In the genomic region with DNA sequence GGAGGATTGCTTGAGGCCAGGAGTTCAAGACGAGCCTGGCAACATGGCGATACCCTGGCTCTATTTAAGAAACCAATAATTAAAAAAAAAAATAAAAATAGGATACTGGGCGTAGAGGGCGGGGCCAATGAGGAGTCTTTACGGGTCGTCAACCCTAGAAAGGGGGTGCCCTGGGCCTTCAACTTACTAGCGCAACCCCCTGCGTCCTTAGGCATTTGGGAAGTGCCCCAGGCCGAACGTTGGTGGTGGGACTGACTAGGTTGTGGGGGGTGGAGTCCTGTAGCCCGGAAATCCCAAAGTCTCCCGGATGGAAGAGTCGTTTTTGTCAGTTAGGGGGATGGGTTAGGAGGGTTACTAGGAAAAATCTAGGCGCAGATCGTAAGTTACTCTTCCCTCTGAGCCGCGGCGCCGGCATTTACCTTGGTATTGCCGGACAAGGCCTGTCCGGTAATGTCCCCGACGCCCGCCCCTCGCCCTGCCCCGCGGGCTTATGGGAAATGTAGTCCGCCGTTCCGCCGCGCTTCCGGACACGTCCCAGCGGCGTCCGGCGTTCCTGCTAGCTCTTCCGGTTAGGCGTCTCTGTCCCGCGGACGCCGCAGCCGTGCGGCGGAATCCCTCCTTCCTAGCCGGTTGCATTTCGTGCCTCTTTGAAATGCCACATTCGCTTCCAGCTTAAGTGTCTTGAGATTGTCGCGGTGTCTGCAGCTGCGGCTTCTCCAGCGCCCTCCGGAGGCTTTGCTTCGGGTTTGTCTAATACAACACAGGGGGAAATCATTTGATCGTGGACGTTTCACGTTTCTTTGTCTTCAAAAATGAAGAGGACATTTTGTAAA, we compare ENCODE assay signal across 1 cellular context.
TF ChIP-seq lines count a peak whose summit lies in the region.

No MANE protein-coding gene starts in this region.

TF ChIP-seq in HepG2, 621 proteins besides CTCF, POLR2A, EP300 and RAD21 (continued from another document and continues in another):
- TF ChIP-seq, protein P1, sequence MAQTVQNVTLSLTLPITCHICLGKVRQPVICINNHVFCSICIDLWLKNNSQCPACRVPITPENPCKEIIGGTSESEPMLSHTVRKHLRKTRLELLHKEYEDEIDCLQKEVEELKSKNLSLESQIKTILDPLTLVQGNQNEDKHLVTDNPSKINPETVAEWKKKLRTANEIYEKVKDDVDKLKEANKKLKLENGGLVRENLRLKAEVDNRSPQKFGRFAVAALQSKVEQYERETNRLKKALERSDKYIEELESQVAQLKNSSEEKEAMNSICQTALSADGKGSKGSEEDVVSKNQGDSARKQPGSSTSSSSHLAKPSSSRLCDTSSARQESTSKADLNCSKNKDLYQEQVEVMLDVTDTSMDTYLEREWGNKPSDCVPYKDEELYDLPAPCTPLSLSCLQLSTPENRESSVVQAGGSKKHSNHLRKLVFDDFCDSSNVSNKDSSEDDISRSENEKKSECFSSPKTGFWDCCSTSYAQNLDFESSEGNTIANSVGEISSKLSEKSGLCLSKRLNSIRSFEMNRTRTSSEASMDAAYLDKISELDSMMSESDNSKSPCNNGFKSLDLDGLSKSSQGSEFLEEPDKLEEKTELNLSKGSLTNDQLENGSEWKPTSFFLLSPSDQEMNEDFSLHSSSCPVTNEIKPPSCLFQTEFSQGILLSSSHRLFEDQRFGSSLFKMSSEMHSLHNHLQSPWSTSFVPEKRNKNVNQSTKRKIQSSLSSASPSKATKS (CRISPR knock-in tag; IDR thresholded peaks at IDR 0.05), result no peak
- TF ChIP-seq CCAR2 (optimal IDR thresholded peaks at IDR 0.05; ENCODE audit: low read depth, low read length) (no peak), ZNF652 (CRISPR knock-in tag; IDR thresholded peaks at IDR 0.05; ENCODE audit: borderline replicate concordance, low read depth) (no peak), PAF1 (CRISPR knock-in tag; IDR thresholded peaks at IDR 0.05) (no peak), FOXC1 (CRISPR knock-in tag; IDR thresholded peaks at IDR 0.05; ENCODE audit: borderline replicate concordance) (peak; percentile 38; the same call in 1 of the 2 replicates), SMARCC2 (IDR thresholded peaks at IDR 0.05) (no peak), TOPORS (CRISPR knock-in tag; IDR thresholded peaks at IDR 0.05) (no peak), ZNF207 (IDR thresholded peaks at IDR 0.05; ENCODE audit: borderline replicate concordance) (no peak), CREM (IDR thresholded peaks at IDR 0.05) (peak; percentile 88), CREM (CRISPR knock-in tag; IDR thresholded peaks at IDR 0.05) (no peak), KDM1A (CRISPR knock-in tag; IDR thresholded peaks at IDR 0.05) (no peak), CCDC6 (CRISPR knock-in tag; IDR thresholded peaks at IDR 0.05) (no peak), KAT2B (IDR thresholded peaks at IDR 0.05; ENCODE audit: borderline replicate concordance, low read depth, low read length) (no peak), SETDB1 (CRISPR knock-in tag; IDR thresholded peaks at IDR 0.05; ENCODE audit: borderline replicate concordance) (no peak), TBP (CRISPR knock-in tag; IDR thresholded peaks at IDR 0.05) (no peak), NFATC3 (CRISPR knock-in tag; IDR thresholded peaks at IDR 0.05) (no peak), PAX8 (CRISPR knock-in tag; IDR thresholded peaks at IDR 0.05; ENCODE audit: borderline replicate concordance) (no peak), TSC22D2 (CRISPR knock-in tag; IDR thresholded peaks at IDR 0.05; ENCODE audit: borderline replicate concordance) (no peak; the same call in 1 of the 2 replicates), ZNF891 (CRISPR knock-in tag; IDR thresholded peaks at IDR 0.05) (no peak), ZNF614 (CRISPR knock-in tag; IDR thresholded peaks at IDR 0.05; ENCODE audit: borderline replicate concordance) (peak; percentile 61; the same call in 1 of the 2 replicates), ZC3H13 (CRISPR knock-in tag; IDR thresholded peaks at IDR 0.05) (no peak; the same call in 1 of the 2 replicates), KDM2A (CRISPR knock-in tag; IDR thresholded peaks at IDR 0.05; ENCODE audit: borderline replicate concordance, low read depth) (peak; percentile 97), HDAC2 (CRISPR knock-in tag; IDR thresholded peaks at IDR 0.05) (peak; percentile 72; the same call in 1 of the 2 replicates), ZFAT (CRISPR knock-in tag; conservative IDR thresholded peaks at IDR 0.05) (no peak), RCOR2 (CRISPR knock-in tag; IDR thresholded peaks at IDR 0.05) (no peak), MATR3 (CRISPR knock-in tag; IDR thresholded peaks at IDR 0.05) (no peak), SIN3B (IDR thresholded peaks at IDR 0.05; ENCODE audit: low read length) (no peak)
- TF ChIP-seq, protein P2, sequence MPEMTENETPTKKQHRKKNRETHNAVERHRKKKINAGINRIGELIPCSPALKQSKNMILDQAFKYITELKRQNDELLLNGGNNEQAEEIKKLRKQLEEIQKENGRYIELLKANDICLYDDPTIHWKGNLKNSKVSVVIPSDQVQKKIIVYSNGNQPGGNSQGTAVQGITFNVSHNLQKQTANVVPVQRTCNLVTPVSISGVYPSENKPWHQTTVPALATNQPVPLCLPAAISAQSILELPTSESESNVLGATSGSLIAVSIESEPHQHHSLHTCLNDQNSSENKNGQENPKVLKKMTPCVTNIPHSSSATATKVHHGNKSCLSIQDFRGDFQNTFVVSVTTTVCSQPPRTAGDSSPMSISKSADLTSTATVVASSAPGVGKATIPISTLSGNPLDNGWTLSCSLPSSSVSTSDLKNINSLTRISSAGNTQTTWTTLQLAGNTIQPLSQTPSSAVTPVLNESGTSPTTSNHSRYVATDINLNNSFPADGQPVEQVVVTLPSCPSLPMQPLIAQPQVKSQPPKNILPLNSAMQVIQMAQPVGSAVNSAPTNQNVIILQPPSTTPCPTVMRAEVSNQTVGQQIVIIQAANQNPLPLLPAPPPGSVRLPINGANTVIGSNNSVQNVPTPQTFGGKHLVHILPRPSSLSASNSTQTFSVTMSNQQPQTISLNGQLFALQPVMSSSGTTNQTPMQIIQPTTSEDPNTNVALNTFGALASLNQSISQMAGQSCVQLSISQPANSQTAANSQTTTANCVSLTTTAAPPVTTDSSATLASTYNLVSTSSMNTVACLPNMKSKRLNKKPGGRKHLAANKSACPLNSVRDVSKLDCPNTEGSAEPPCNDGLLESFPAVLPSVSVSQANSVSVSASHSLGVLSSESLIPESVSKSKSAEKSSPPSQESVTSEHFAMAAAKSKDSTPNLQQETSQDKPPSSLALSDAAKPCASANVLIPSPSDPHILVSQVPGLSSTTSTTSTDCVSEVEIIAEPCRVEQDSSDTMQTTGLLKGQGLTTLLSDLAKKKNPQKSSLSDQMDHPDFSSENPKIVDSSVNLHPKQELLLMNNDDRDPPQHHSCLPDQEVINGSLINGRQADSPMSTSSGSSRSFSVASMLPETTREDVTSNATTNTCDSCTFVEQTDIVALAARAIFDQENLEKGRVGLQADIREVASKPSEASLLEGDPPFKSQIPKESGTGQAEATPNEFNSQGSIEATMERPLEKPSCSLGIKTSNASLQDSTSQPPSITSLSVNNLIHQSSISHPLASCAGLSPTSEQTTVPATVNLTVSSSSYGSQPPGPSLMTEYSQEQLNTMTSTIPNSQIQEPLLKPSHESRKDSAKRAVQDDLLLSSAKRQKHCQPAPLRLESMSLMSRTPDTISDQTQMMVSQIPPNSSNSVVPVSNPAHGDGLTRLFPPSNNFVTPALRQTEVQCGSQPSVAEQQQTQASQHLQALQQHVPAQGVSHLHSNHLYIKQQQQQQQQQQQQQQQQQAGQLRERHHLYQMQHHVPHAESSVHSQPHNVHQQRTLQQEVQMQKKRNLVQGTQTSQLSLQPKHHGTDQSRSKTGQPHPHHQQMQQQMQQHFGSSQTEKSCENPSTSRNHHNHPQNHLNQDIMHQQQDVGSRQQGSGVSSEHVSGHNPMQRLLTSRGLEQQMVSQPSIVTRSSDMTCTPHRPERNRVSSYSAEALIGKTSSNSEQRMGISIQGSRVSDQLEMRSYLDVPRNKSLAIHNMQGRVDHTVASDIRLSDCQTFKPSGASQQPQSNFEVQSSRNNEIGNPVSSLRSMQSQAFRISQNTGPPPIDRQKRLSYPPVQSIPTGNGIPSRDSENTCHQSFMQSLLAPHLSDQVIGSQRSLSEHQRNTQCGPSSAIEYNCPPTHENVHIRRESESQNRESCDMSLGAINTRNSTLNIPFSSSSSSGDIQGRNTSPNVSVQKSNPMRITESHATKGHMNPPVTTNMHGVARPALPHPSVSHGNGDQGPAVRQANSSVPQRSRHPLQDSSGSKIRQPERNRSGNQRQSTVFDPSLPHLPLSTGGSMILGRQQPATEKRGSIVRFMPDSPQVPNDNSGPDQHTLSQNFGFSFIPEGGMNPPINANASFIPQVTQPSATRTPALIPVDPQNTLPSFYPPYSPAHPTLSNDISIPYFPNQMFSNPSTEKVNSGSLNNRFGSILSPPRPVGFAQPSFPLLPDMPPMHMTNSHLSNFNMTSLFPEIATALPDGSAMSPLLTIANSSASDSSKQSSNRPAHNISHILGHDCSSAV (CRISPR knock-in tag; IDR thresholded peaks at IDR 0.05; ENCODE audit: borderline replicate concordance), result no peak
- TF ChIP-seq, protein P3, sequence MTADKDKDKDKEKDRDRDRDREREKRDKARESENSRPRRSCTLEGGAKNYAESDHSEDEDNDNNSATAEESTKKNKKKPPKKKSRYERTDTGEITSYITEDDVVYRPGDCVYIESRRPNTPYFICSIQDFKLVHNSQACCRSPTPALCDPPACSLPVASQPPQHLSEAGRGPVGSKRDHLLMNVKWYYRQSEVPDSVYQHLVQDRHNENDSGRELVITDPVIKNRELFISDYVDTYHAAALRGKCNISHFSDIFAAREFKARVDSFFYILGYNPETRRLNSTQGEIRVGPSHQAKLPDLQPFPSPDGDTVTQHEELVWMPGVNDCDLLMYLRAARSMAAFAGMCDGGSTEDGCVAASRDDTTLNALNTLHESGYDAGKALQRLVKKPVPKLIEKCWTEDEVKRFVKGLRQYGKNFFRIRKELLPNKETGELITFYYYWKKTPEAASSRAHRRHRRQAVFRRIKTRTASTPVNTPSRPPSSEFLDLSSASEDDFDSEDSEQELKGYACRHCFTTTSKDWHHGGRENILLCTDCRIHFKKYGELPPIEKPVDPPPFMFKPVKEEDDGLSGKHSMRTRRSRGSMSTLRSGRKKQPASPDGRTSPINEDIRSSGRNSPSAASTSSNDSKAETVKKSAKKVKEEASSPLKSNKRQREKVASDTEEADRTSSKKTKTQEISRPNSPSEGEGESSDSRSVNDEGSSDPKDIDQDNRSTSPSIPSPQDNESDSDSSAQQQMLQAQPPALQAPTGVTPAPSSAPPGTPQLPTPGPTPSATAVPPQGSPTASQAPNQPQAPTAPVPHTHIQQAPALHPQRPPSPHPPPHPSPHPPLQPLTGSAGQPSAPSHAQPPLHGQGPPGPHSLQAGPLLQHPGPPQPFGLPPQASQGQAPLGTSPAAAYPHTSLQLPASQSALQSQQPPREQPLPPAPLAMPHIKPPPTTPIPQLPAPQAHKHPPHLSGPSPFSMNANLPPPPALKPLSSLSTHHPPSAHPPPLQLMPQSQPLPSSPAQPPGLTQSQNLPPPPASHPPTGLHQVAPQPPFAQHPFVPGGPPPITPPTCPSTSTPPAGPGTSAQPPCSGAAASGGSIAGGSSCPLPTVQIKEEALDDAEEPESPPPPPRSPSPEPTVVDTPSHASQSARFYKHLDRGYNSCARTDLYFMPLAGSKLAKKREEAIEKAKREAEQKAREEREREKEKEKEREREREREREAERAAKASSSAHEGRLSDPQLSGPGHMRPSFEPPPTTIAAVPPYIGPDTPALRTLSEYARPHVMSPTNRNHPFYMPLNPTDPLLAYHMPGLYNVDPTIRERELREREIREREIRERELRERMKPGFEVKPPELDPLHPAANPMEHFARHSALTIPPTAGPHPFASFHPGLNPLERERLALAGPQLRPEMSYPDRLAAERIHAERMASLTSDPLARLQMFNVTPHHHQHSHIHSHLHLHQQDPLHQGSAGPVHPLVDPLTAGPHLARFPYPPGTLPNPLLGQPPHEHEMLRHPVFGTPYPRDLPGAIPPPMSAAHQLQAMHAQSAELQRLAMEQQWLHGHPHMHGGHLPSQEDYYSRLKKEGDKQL (CRISPR knock-in tag; IDR thresholded peaks at IDR 0.05; ENCODE audit: low read depth), result 0 out of 2 replicates have a peak, but pooled peaks have one; percentile 35
- TF ChIP-seq, protein P4, sequence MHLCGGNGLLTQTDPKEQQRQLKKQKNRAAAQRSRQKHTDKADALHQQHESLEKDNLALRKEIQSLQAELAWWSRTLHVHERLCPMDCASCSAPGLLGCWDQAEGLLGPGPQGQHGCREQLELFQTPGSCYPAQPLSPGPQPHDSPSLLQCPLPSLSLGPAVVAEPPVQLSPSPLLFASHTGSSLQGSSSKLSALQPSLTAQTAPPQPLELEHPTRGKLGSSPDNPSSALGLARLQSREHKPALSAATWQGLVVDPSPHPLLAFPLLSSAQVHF (CRISPR knock-in tag; IDR thresholded peaks at IDR 0.05), result no peak
- TF ChIP-seq, protein P5, sequence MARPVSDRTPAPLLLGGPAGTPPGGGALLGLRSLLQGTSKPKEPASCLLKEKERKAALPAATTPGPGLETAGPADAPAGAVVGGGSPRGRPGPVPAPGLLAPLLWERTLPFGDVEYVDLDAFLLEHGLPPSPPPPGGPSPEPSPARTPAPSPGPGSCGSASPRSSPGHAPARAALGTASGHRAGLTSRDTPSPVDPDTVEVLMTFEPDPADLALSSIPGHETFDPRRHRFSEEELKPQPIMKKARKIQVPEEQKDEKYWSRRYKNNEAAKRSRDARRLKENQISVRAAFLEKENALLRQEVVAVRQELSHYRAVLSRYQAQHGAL (CRISPR knock-in tag; IDR thresholded peaks at IDR 0.05; ENCODE audit: not compliant biosample characterization), result no peak
- TF ChIP-seq, protein P6, sequence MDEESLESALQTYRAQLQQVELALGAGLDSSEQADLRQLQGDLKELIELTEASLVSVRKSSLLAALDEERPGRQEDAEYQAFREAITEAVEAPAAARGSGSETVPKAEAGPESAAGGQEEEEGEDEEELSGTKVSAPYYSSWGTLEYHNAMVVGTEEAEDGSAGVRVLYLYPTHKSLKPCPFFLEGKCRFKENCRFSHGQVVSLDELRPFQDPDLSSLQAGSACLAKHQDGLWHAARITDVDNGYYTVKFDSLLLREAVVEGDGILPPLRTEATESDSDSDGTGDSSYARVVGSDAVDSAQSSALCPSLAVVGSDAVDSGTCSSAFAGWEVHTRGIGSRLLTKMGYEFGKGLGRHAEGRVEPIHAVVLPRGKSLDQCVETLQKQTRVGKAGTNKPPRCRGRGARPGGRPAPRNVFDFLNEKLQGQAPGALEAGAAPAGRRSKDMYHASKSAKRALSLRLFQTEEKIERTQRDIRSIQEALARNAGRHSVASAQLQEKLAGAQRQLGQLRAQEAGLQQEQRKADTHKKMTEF (CRISPR knock-in tag; IDR thresholded peaks at IDR 0.05), result peak; percentile 85
- TF ChIP-seq, protein P7, sequence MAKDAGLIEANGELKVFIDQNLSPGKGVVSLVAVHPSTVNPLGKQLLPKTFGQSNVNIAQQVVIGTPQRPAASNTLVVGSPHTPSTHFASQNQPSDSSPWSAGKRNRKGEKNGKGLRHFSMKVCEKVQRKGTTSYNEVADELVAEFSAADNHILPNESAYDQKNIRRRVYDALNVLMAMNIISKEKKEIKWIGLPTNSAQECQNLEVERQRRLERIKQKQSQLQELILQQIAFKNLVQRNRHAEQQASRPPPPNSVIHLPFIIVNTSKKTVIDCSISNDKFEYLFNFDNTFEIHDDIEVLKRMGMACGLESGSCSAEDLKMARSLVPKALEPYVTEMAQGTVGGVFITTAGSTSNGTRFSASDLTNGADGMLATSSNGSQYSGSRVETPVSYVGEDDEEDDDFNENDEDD (CRISPR knock-in tag; IDR thresholded peaks at IDR 0.05; ENCODE audit: borderline replicate concordance), result peak; percentile 55; the same call in 1 of the 2 replicates
